In the genomic region with DNA sequence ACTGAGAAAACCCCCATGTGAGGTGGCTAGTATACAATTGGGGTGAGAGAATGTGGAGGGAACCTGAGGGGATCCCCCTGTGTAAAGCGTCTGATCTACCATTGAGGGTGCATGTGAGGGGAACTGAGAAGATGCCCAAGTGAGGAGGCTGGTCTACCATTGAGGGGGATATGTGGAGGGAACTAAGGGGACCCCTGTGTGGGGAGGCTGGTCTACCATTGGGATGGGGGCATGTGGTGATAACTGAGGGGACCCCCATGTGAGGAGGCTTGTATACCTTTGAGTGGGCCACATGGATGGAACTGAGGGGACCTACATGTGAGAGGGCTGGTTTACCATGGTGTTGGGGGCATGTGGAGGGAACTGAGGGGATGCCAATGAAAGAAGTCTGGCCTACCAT, we compare ENCODE assay signal across 1 cellular context.
TF ChIP-seq lines count a peak whose summit lies in the region.

No MANE protein-coding gene starts in this region.

TF ChIP-seq in GM23338, 12 proteins besides CTCF, POLR2A, EP300 and RAD21 (continued from another document):
- no peak for TF ChIP-seq ZNF462 (CRISPR knock-in tag; IDR thresholded peaks at IDR 0.05)
- no peak for TF ChIP-seq ZNF331 (CRISPR knock-in tag; IDR thresholded peaks at IDR 0.05; ENCODE audit: low read depth)
- no peak for TF ChIP-seq EZH2phosphoT487 (IDR thresholded peaks at IDR 0.05; ENCODE audit: unreplicated experiment)
- TF ChIP-seq EZH2 (IDR thresholded peaks at IDR 0.05; ENCODE audit: low read depth, unreplicated experiment) = no peak
TF ChIP-seq in GM23338: peak in this region for 0.
